Comparison of ENCODE assay signal across 8 cellular contexts in the genomic region with DNA sequence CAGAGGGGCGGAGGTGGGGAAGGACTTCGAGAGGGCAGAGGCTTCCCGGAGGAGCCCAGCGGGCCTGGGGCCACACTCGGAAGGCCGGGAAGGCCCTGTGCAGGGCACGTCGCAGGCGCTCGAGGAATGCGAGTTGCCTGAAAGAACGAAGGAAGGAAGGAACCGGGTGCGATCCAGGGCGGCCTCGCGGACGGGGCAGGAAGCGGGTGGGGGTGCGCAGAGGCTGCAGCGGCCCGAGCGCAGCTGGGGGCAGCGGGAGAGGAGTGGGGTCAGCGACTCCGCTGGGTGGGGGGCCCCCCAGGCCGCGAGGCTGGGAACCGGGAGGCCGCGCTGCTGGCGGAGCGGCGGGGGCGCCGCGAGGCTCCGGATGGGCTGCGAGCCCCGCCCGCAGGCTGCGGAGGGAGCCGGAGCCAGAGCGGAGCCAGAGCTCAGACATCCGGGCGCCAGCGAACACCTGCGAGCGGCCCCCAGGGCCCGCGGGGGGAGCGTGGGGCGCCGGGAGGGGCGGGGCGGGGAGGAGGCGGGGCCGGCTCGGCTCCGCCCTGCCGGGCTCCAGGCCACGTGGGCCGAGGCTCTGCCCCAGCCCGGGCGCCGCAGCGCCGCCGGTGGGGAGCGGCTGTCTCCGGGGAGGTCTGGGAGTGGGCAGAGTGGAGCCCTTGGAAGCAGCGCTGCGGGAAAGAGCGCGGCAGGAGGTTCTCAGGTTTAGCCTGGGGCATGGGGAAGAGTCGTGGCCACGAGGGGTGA. TPM values are rescaled to one million over a fixed set of nuclear protein-coding genes. Genes with fewer than 3 reads are reported as not detected.
DNase-seq lines count a peak whose midpoint lies in the region; TF ChIP-seq lines count a peak whose summit lies in the region.

No MANE protein-coding gene starts in this region.

- H3K4me1 ChIP-seq in HAP-1 (peaks cover 35% of the 10 kb centered on the region), cardiac muscle cell (ENCODE audit: low read depth) (peaks cover 49% of the 10 kb centered on the region), transverse colon (peaks cover 14 to 52% (median 47%) of the 10 kb centered on the region in 4 donors)

- intact Hi-C loops in transverse colon (cut with DNase I; ENCODE audit: low total_unique reads) = no loop called here

- DNase-seq in GM03348 (ENCODE audit: low spot score) = peak; percentile 94
- DNase-seq in HAP-1 (ENCODE audit: low spot score in 2 of 2) = peak; percentile 90 to 94
- peak; percentile 93 for DNase-seq in NAMALWA (ENCODE audit: low spot score)
- peak; percentile 89 for DNase-seq in SK-N-DZ (ENCODE audit: low spot score)
- peak; percentile 88 for DNase-seq in activated naive CD8-positive, alpha-beta T cell treated with anti-CD3 and anti-CD28 coated beads for 36 hours
- peak; percentile 93 to 95 for DNase-seq in cardiac muscle cell (ENCODE audit: low read depth in 1 of 2, low spot score in 1 of 2)
- DNase-seq in pons (ENCODE audit: low spot score) = peak; percentile 84
- DNase-seq in transverse colon = peak; percentile 90

- TF ChIP-seq CTCF in cardiac muscle cell (IDR thresholded peaks at IDR 0.05; ENCODE audit: low read depth, low read length) (no peak), transverse colon (IDR thresholded peaks at IDR 0.05) (peak in 1 of 5 experiments; percentile 20)

- no peaks in the 10 kb centered on the region for H3K27me3 Mint-ChIP-seq in activated naive CD8-positive, alpha-beta T cell treated with anti-CD3 and anti-CD28 coated beads for 36 hours

- H3K27ac ChIP-seq in cardiac muscle cell (peak overlapping the region; percentile 100), transverse colon (peak overlapping the region; percentile 96 to 98 (median 96))

- TF ChIP-seq EP300 in transverse colon (IDR thresholded peaks at IDR 0.05; ENCODE audit: low read depth) = peak; percentile 23

- 0% methylated on average over 1 to 70 of the region's 77 CpGs for WGBS in transverse colon (ENCODE audit: low coverage in 1 of 2), 2 donors

- peaks cover 56% of the 10 kb centered on the region for H3K4me1 Mint-ChIP-seq in activated naive CD8-positive, alpha-beta T cell treated with anti-CD3 and anti-CD28 coated beads for 36 hours

- H3K27me3 ChIP-seq in HAP-1 (ENCODE audit: low read depth) = no peaks in the 10 kb centered on the region
- H3K27me3 ChIP-seq in cardiac muscle cell = no peaks in the 10 kb centered on the region
- no peaks in the 10 kb centered on the region for H3K27me3 ChIP-seq in transverse colon

- H3K4me3 ChIP-seq in HAP-1 (peak overlapping the region; percentile 30), cardiac muscle cell (peak overlapping the region; percentile 16), transverse colon (peak overlapping the region; percentile 26 to 71 (median 56))

- TF ChIP-seq POLR2A in transverse colon (IDR thresholded peaks at IDR 0.05) = peak; percentile 93

- in situ Hi-C loops in HAP-1 (cut with MboI; ENCODE audit: low sequenced_read_pairs) = no loop called here
- in situ Hi-C loops in transverse colon (cut with MboI; ENCODE audit: low pct_ligation_motif_present in 1 of 4, low pct_unique_long_range_greater_than_20kb in 1 of 4, low sequenced_read_pairs in 3 of 4) = no loop called here

- no peaks in the 10 kb centered on the region for H3K9me3 ChIP-seq in HAP-1
- no peaks in the 10 kb centered on the region for H3K9me3 ChIP-seq in cardiac muscle cell (ENCODE audit: low read depth)
- H3K9me3 ChIP-seq in transverse colon = no peaks in the 10 kb centered on the region

- H3K36me3 ChIP-seq in HAP-1 (replicated peaks) (peaks cover 30% of the 10 kb centered on the region), cardiac muscle cell (peaks cover 7% of the 10 kb centered on the region), transverse colon (no peaks in the 10 kb centered on the region)

- H3K9me3 Mint-ChIP-seq in activated naive CD8-positive, alpha-beta T cell treated with anti-CD3 and anti-CD28 coated beads for 36 hours = no peaks in the 10 kb centered on the region

- peaks cover 20% of the 10 kb centered on the region for H3K36me3 Mint-ChIP-seq in activated naive CD8-positive, alpha-beta T cell treated with anti-CD3 and anti-CD28 coated beads for 36 hours

- peak overlapping the region; percentile 88 for H3K4me3 Mint-ChIP-seq in activated naive CD8-positive, alpha-beta T cell treated with anti-CD3 and anti-CD28 coated beads for 36 hours

- H3K27ac Mint-ChIP-seq in activated naive CD8-positive, alpha-beta T cell treated with anti-CD3 and anti-CD28 coated beads for 36 hours = peak overlapping the region; percentile 90

RNA-seq across cellular contexts. Expression of a gene that starts 4.6 kb away (rescaled TPM):
- polyA plus RNA-seq in SK-N-DZ (2014; cell fraction: cytosol; rRNA removed) = 79.5 and 102 TPM in 2 replicates
- polyA plus RNA-seq in SK-N-DZ (2014; cell fraction: nucleus; rRNA removed) = 83.1 and 85.5 TPM in 2 replicates
- total RNA-seq in activated naive CD8-positive, alpha-beta T cell treated with anti-CD3 and anti-CD28 coated beads for 36 hours = 10 to 100 TPM; 59.1 to 59.5 TPM
- total RNA-seq in cardiac muscle cell (698 and 784 TPM in 2 replicates), transverse colon (100 to 1,000 TPM; 174 to 363 (median 253) TPM)
- polyA plus RNA-seq in cardiac muscle cell = 703 and 1,027 TPM in 2 replicates

RNA-seq across cellular contexts. Expression of a gene that starts 23.6 kb away (rescaled TPM):
- 26.6 and 31.0 TPM in 2 replicates for polyA plus RNA-seq in SK-N-DZ (2014; cell fraction: cytosol; rRNA removed)
- 19.0 and 22.7 TPM in 2 replicates for polyA plus RNA-seq in SK-N-DZ (2014; cell fraction: nucleus; rRNA removed)
- total RNA-seq in activated naive CD8-positive, alpha-beta T cell treated with anti-CD3 and anti-CD28 coated beads for 36 hours = 10 to 100 TPM; 36.1 to 37.5 TPM
- total RNA-seq in cardiac muscle cell (2.1 and 2.5 TPM in 2 replicates), transverse colon (10 to 100 TPM in 2 of 4 donors, 1 to 10 TPM in 2; 6.7 to 11.6 (median 8.9) TPM)
- polyA plus RNA-seq in cardiac muscle cell = 2.2 and 2.7 TPM in 2 replicates

Comparison
In these comparisons a context has a peak if more than half of its experiments do, and no peak if none do; other contexts are left out.
1. Peak in every context shown above with its lines: DNase-seq, H3K4me3 ChIP-seq and H3K27ac ChIP-seq.